Comparison of ENCODE assay signal across 8 cellular contexts in genomic region chr10:25016349-25017246, GRCh38. TPM values are rescaled to one million over a fixed set of nuclear protein-coding genes. Genes with fewer than 3 reads are reported as not detected.
DNase-seq lines count a peak whose midpoint lies in the region; ATAC-seq and TF ChIP-seq lines count a peak whose summit lies in the region.

Gene THNSL1 (plus strand): TSS chr10:25016612. CDS start chr10:25023224, 6,612 bp downstream.

- CTCF ChIA-PET in mammary epithelial cell (lab: Charles Lee; ENCODE audit: low non-redundant PET): interaction anchor here (0.6 kb wide), 1 partner anchor 397 kb away, joined by 6 read pairs; no protein-coding TSS in a partner anchor

- no peak for TF ChIP-seq CTCF in WERI-Rb-1 (IDR thresholded peaks at IDR 0.05; ENCODE audit: low read depth, low read length)
- no peak for TF ChIP-seq CTCF in mammary epithelial cell (conservative IDR thresholded peaks at IDR 0.05 in 1 of 2, IDR thresholded peaks at IDR 0.05 in 1 of 2; ENCODE audit: extremely low read depth in 1 of 2, insufficient read depth in 1 of 2, low read depth in 1 of 2, low read length in 2 of 2)

- H3K27ac ChIP-seq in ACC112 (ENCODE audit: low read depth, low read length) (peak within 1 kb of the TSS; percentile 88), WERI-Rb-1 (peak within 1 kb of the TSS; percentile 93), mammary epithelial cell (ENCODE audit: insufficient read depth, low read depth, low read length) (peak within 1 kb of the TSS; percentile 99), iPS-20b (ENCODE audit: low read length) (peak within 1 kb of the TSS; percentile 89), skin epidermis (peak within 1 kb of the TSS; percentile 77 to 96 (median 89))

- peak; percentile 88 for DNase-seq in NCI-H2196 (lab: John Stamatoyannopoulos, UW; ENCODE audit: unreplicated experiment)
- peak; percentile 94 for DNase-seq in WERI-Rb-1
- peak; percentile 99 for DNase-seq in mammary epithelial cell

- H3K4me1 ChIP-seq in ACC112 (ENCODE audit: control insufficient read depth, insufficient read depth, low read length, unreplicated experiment) (peaks cover 12% of the 10 kb centered on the region), mammary epithelial cell (ENCODE audit: insufficient read depth, low read length) (peaks cover 10% of the 10 kb centered on the region), iPS-20b (ENCODE audit: insufficient read depth, low read length) (no peaks in the 10 kb centered on the region; the same call in 1 of the 2 replicates)

- BruUV-seq in mammary epithelial cell (replicated peaks; lab: Mats Ljungman, UMichigan): TSS peak; percentile 76

- H3K9me3 ChIP-seq in WERI-Rb-1 (ENCODE audit: severe bottlenecking) (no peaks in the 10 kb centered on the region), mammary epithelial cell (replicated peaks; ENCODE audit: insufficient read depth, low read length) (no peaks in the 10 kb centered on the region), iPS-20b (ENCODE audit: insufficient read depth, low read depth, low read length) (no peaks in the 10 kb centered on the region)

- H3K36me3 ChIP-seq in ACC112 (ENCODE audit: insufficient read depth, low read length) (no peaks in the 10 kb centered on the region), WERI-Rb-1 (no peaks in the 10 kb centered on the region), mammary epithelial cell (ENCODE audit: insufficient read depth, low read length) (no peaks in the 10 kb centered on the region), iPS-20b (ENCODE audit: insufficient read depth, low read depth, low read length) (no peaks in the 10 kb centered on the region)

- H3K9ac ChIP-seq in mammary epithelial cell (ENCODE audit: insufficient read depth, low read length) (peak within 1 kb of the TSS; percentile 96), iPS-20b (ENCODE audit: low read depth, low read length) (peak within 1 kb of the TSS; percentile 94)

- H3K27me3 ChIP-seq in ACC112 (ENCODE audit: insufficient read depth, low read length): no peaks in the 10 kb centered on the region
- no peaks in the 10 kb centered on the region for H3K27me3 ChIP-seq in WERI-Rb-1 (ENCODE audit: insufficient read depth, low read depth, severe bottlenecking)
- no peaks in the 10 kb centered on the region for H3K27me3 ChIP-seq in mammary epithelial cell (ENCODE audit: insufficient read depth, low read length)
- no peaks in the 10 kb centered on the region for H3K27me3 ChIP-seq in iPS-20b (ENCODE audit: insufficient read depth, low read length)

- ATAC-seq in GM18868 (IDR thresholded peaks at IDR 0.05; ENCODE audit: unreplicated experiment) (peak; percentile 97), HG03103 (IDR thresholded peaks at IDR 0.05; ENCODE audit: low read depth, unreplicated experiment) (peak; percentile 96)

- intact Hi-C loops in mammary epithelial cell (cut with micrococcal nuclease): loop anchor here (1.0 kb wide), 2 partner anchors 52 to 294 kb away; no protein-coding TSS in a partner anchor

- H3K4me3 ChIP-seq in ACC112 (ENCODE audit: low read depth, low read length): peak within 1 kb of the TSS; percentile 82
- H3K4me3 ChIP-seq in WERI-Rb-1 (ENCODE audit: low read depth, low read length): peak within 1 kb of the TSS; percentile 74
- peak within 1 kb of the TSS; percentile 50 to 71 (median 66) for H3K4me3 ChIP-seq in mammary epithelial cell (replicated peaks in 1 of 3; ENCODE audit: insufficient read depth in 1 of 3, low read depth in 2 of 3, low read length in 3 of 3)
- H3K4me3 ChIP-seq in iPS-20b (ENCODE audit: low read length): peak within 1 kb of the TSS; percentile 88
- peak within 1 kb of the TSS; percentile 45 to 69 (median 54) for H3K4me3 ChIP-seq in skin epidermis

- in situ Hi-C loops in mammary epithelial cell (cut with MboI; ENCODE audit: low sequenced_read_pairs in 2 of 2): loop anchor here in 1 of 2 donors (5.0 kb wide), 1 partner anchor 46 kb away; no protein-coding TSS in a partner anchor

- dilution Hi-C loops in mammary epithelial cell (cut with HindIII; ENCODE audit: low sequenced_read_pairs): loop anchor here (5.0 kb wide), 2 partner anchors 51 to 54 kb away; no protein-coding TSS in a partner anchor

- peaks cover 3% of the 10 kb centered on the region for H3K79me2 ChIP-seq in ACC112 (ENCODE audit: control insufficient read depth, insufficient read depth, low read length, unreplicated experiment)
- peaks cover 8% of the 10 kb centered on the region for H3K79me2 ChIP-seq in mammary epithelial cell (ENCODE audit: insufficient read depth, low read length)

- peak within 1 kb of the TSS; percentile 88 for H3K4me2 ChIP-seq in mammary epithelial cell (ENCODE audit: insufficient read depth, low read depth, low read length)

- H4K20me1 ChIP-seq in mammary epithelial cell (ENCODE audit: insufficient read depth, low read length): no peaks in the 10 kb centered on the region

- 1% methylated on average over 18 of the region's 70 CpGs for WGBS in mammary epithelial cell (ENCODE audit: low coverage, missing lambda C conversion rate)

- H2AFZ ChIP-seq in ACC112 (ENCODE audit: low read length, unreplicated experiment) (peak within 1 kb of the TSS; percentile 100), mammary epithelial cell (ENCODE audit: low read depth, low read length) (peak within 1 kb of the TSS; percentile 93)

RNA-seq across cellular contexts. Expression of gene THNSL1, which starts in this region (rescaled TPM):
- 1 to 10 TPM; 2.3 to 3.4 TPM for total RNA-seq in mammary epithelial cell
- polyA plus RNA-seq in mammary epithelial cell: 1.3 TPM
- polyA minus RNA-seq in mammary epithelial cell: 2.2 TPM

Comparison
In these comparisons a context has a peak if more than half of its experiments do, and no peak if none do; other contexts are left out.
1. Peak in every context shown above with its lines: DNase-seq, ATAC-seq, H3K4me3 ChIP-seq and H3K27ac ChIP-seq.